ENCODE assay signal across 1 cellular context in genomic region chr16:3717235-3718018, GRCh38.
A peak's percentile ranks its signal among the peaks of the same experiment; 100 is the strongest.
TF ChIP-seq lines count a peak whose summit lies in the region.

TRAP1 (minus strand) TSS chr16:3717524; CDS start chr16:3717508, 16 bp downstream.

TF ChIP-seq in HepG2, 621 proteins besides CTCF, POLR2A, EP300 and RAD21 (continued from another document and continues in another):
- TF ChIP-seq ZMAT5 (CRISPR knock-in tag; IDR thresholded peaks at IDR 0.05; ENCODE audit: borderline replicate concordance, low read depth): no peak
- TF ChIP-seq MTA3 (CRISPR knock-in tag; IDR thresholded peaks at IDR 0.05): no peak
- no peak; the same call in 1 of the 2 replicates for TF ChIP-seq ZNF772 (CRISPR knock-in tag; IDR thresholded peaks at IDR 0.05)
- TF ChIP-seq ZNF180 (CRISPR knock-in tag; IDR thresholded peaks at IDR 0.05; ENCODE audit: borderline replicate concordance, low read depth): no peak
- peak; percentile 82 for TF ChIP-seq POLR2G (IDR thresholded peaks at IDR 0.05; ENCODE audit: low read depth, low read length)
- TF ChIP-seq ESRRA (CRISPR knock-in tag; IDR thresholded peaks at IDR 0.05; ENCODE audit: low read depth): peak; percentile 98
- TF ChIP-seq ZNF629 (CRISPR knock-in tag; conservative IDR thresholded peaks at IDR 0.05): no peak
- TF ChIP-seq ZNF33B (CRISPR knock-in tag; IDR thresholded peaks at IDR 0.05): peak; percentile 77; the same call in 1 of the 2 replicates
- no peak for TF ChIP-seq HMGXB3 (CRISPR knock-in tag; IDR thresholded peaks at IDR 0.05; ENCODE audit: borderline replicate concordance)
- no peak for TF ChIP-seq PHB2 (IDR thresholded peaks at IDR 0.05; ENCODE audit: partially characterized antibody)
- TF ChIP-seq GABPA (IDR thresholded peaks at IDR 0.05; ENCODE audit: low read depth, low read length): no peak
- no peak for TF ChIP-seq GABPA (CRISPR knock-in tag; IDR thresholded peaks at IDR 0.05; ENCODE audit: low read depth)
- peak; percentile 69 for TF ChIP-seq ZNF547 (CRISPR knock-in tag; IDR thresholded peaks at IDR 0.05)
- peak; percentile 64; the same call in 1 of the 2 replicates for TF ChIP-seq KDM5B (CRISPR knock-in tag; IDR thresholded peaks at IDR 0.05; ENCODE audit: borderline replicate concordance)
- no peak for TF ChIP-seq ZNF557 (CRISPR knock-in tag; IDR thresholded peaks at IDR 0.05)
- TF ChIP-seq SAP130 (CRISPR knock-in tag; IDR thresholded peaks at IDR 0.05; ENCODE audit: low read depth): peak; percentile 89
- no peak for TF ChIP-seq IRF1 (CRISPR knock-in tag; IDR thresholded peaks at IDR 0.05; ENCODE audit: low read depth)
- TF ChIP-seq STAG1 (CRISPR knock-in tag; IDR thresholded peaks at IDR 0.05): no peak
- TF ChIP-seq ZBTB43 (CRISPR knock-in tag; conservative IDR thresholded peaks at IDR 0.05): no peak; the same call in 1 of the 2 replicates
- no peak for TF ChIP-seq ATM (IDR thresholded peaks at IDR 0.05; ENCODE audit: borderline replicate concordance)
- peak; percentile 80 for TF ChIP-seq ZNF616 (CRISPR knock-in tag; IDR thresholded peaks at IDR 0.05; ENCODE audit: low read depth)
- no peak for TF ChIP-seq FOSL1 (CRISPR knock-in tag; IDR thresholded peaks at IDR 0.05; ENCODE audit: borderline replicate concordance)
- no peak for TF ChIP-seq ZNF124 (CRISPR knock-in tag; IDR thresholded peaks at IDR 0.05)
- no peak for TF ChIP-seq DNMT3B (CRISPR knock-in tag; conservative IDR thresholded peaks at IDR 0.05)
- peak; percentile 35; the same call in 1 of the 2 replicates for TF ChIP-seq ZNF143 (CRISPR knock-in tag; IDR thresholded peaks at IDR 0.05)
- peak; percentile 82; the same call in 1 of the 2 replicates for TF ChIP-seq SAFB2 (CRISPR knock-in tag; IDR thresholded peaks at IDR 0.05; ENCODE audit: borderline replicate concordance, low read depth)
- 0 out of 2 replicates have a peak, but pooled peaks have one; percentile 75 for TF ChIP-seq PLSCR1 (CRISPR knock-in tag; IDR thresholded peaks at IDR 0.05; ENCODE audit: borderline replicate concordance)
- no peak for TF ChIP-seq DRAP1 (CRISPR knock-in tag; IDR thresholded peaks at IDR 0.05)
- TF ChIP-seq YY1 (IDR thresholded peaks at IDR 0.05; ENCODE audit: insufficient read depth, insufficient replicate concordance, low read depth, low read length): peak; percentile 91
- TF ChIP-seq TCF7 (IDR thresholded peaks at IDR 0.05; ENCODE audit: low read depth): no peak
- 0 out of 2 replicates have a peak, but pooled peaks have one; percentile 21 for TF ChIP-seq KLF6 (CRISPR knock-in tag; IDR thresholded peaks at IDR 0.05)
- peak; percentile 11; the same call in 1 of the 2 replicates for TF ChIP-seq ZNF782 (CRISPR knock-in tag; IDR thresholded peaks at IDR 0.05; ENCODE audit: borderline replicate concordance)
- peak; percentile 68 for TF ChIP-seq MXD4 (CRISPR knock-in tag; IDR thresholded peaks at IDR 0.05)
- TF ChIP-seq TEAD2 (CRISPR knock-in tag; IDR thresholded peaks at IDR 0.05): no peak
- TF ChIP-seq ZNF292 (CRISPR knock-in tag; IDR thresholded peaks at IDR 0.05; ENCODE audit: borderline replicate concordance, low read depth): no peak
- TF ChIP-seq ZNF101 (CRISPR knock-in tag; IDR thresholded peaks at IDR 0.05; ENCODE audit: borderline replicate concordance, low read depth): no peak
- TF ChIP-seq SNAPC4 (CRISPR knock-in tag; IDR thresholded peaks at IDR 0.05): no peak
- TF ChIP-seq HDAC1 (CRISPR knock-in tag; IDR thresholded peaks at IDR 0.05): peak; percentile 89
- no peak; the same call in 1 of the 2 replicates for TF ChIP-seq CENPBD1 (CRISPR knock-in tag; IDR thresholded peaks at IDR 0.05; ENCODE audit: borderline replicate concordance, low read depth)
- TF ChIP-seq JUN (CRISPR knock-in tag; IDR thresholded peaks at IDR 0.05): 0 out of 2 replicates have a peak, but pooled peaks have one; percentile 14
- TF ChIP-seq MLXIP (CRISPR knock-in tag; IDR thresholded peaks at IDR 0.05; ENCODE audit: borderline replicate concordance): no peak
- TF ChIP-seq ZNF800 (CRISPR knock-in tag; IDR thresholded peaks at IDR 0.05): no peak
- peak; percentile 79 for TF ChIP-seq PHF8 (CRISPR knock-in tag; IDR thresholded peaks at IDR 0.05)
- peak; percentile 86 for TF ChIP-seq FOXC1 (CRISPR knock-in tag; IDR thresholded peaks at IDR 0.05; ENCODE audit: borderline replicate concordance)
